18 cellular contexts compared by ENCODE assay signal in the genomic region with DNA sequence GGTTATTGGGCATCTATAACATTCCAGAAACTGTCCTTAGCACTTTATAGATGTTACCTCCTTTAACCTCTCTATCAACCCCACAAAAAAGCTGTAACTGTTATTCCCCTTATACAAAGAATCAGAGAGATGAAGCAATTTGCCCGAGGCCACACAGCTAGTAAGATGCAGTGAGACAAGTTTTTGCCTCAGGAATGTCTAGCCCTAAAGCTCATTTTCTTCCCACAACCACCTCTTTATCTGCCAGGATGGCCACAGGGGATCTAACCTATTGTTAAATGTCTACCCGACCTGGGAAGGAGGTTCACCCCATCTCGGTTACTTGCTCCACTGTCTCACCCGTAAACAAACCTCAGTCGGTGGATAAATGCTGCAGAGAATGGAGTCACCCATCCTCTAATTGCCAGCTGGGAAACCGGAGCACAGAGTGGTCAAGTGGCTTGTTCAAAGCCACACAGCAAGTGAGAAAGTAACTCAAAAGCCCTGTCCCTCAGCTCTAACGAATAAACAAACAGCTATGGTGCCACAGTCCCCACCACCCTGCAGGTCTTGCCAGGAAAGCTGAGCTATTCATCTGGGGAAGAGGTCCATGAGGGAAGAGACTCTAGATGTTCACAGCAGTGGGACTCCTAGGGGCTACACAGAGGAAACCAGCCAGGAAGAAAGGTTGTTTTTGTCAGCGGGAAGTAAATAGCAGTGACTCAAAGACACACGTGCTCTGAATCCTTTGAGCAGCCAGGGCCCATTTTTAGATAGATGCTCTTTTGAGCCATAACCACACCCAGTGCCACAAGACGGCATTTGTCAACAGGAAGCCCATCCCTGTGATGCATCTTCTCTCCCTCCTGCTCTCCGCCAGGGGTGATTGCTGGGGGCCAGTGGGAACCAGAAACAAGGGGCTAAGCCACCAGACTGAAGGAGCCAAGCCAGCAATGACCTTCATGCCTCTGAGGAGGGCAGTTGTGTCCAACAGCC. TPM values are rescaled to one million over a fixed set of nuclear protein-coding genes. Genes with fewer than 3 reads are reported as not detected.
DNase-seq lines count a peak whose midpoint lies in the region; ATAC-seq and TF ChIP-seq lines count a peak whose summit lies in the region.
"Had no signal": no experiment of that assay in that cellular context is flagged by ENCODE, and none has a peak within 500 bp of the region (broad histone marks: within the 10 kb centered on the region; RNA-seq: fewer than 3 reads in every experiment).

No MANE protein-coding gene starts in this region.

- TF ChIP-seq POLR2A in uterus (IDR thresholded peaks at IDR 0.05), result no peak

- H3K9ac ChIP-seq in BLaER1, result no peak overlapping the region

- no peaks in the 10 kb centered on the region for H3K9me2 ChIP-seq in GM23338 (ENCODE audit: insufficient read depth)

- peaks cover 4% of the 10 kb centered on the region; the same call in 2 of the 3 replicates for H3K9me3 Mint-ChIP-seq in GM23338

- H3K27ac ChIP-seq in BLaER1 (no peak overlapping the region), GM23338 (ENCODE audit: low read depth) (no peak overlapping the region), SJSA1 (peak overlapping the region; percentile 71), uterus (no peak overlapping the region)
- H3K27ac ChIP-seq: C4-2B, colonic mucosa, esophagus muscularis mucosa, hepatocyte, tibial artery had no signal

- H3K27me3 ChIP-seq in BLaER1, result no peaks in the 10 kb centered on the region
- H3K27me3 ChIP-seq in GM23338 (ENCODE audit: insufficient read depth), result no peaks in the 10 kb centered on the region
- H3K27me3 ChIP-seq in SJSA1 (replicated peaks), result no peaks in the 10 kb centered on the region
- H3K27me3 ChIP-seq in uterus, result no peaks in the 10 kb centered on the region
- H3K27me3 ChIP-seq: colonic mucosa, esophagus muscularis mucosa, hepatocyte, tibial artery had no signal

- H3K79me2 ChIP-seq in GM23338 (replicated peaks; ENCODE audit: insufficient read depth), result no peaks in the 10 kb centered on the region
- H3K79me2 ChIP-seq: hepatocyte had no signal

- H3K27ac Mint-ChIP-seq in GM23338, result no peak overlapping the region
- H3K27ac Mint-ChIP-seq: activated T-cell treated with anti-CD3 and anti-CD28 coated beads, Interleukin-2, amount 50 U/mL, for 24 hours; naive B cell had no signal

- peaks cover 10% of the 10 kb centered on the region for H3K27me3 Mint-ChIP-seq in GM23338 (ENCODE audit: insufficient read depth, low read depth, poor library complexity)

- H2AFZ ChIP-seq in GM23338, result no peak overlapping the region
- H2AFZ ChIP-seq: hepatocyte had no signal

- H4K20me1 ChIP-seq in BLaER1, result no peaks in the 10 kb centered on the region
- H4K20me1 ChIP-seq in GM23338 (replicated peaks; ENCODE audit: insufficient read depth), result no peaks in the 10 kb centered on the region; the same call in 1 of the 2 replicates

- H3K36me3 ChIP-seq in BLaER1 (no peaks in the 10 kb centered on the region), GM23338 (ENCODE audit: insufficient read depth) (no peaks in the 10 kb centered on the region), SJSA1 (no peaks in the 10 kb centered on the region), uterus (no peaks in the 10 kb centered on the region)
- H3K36me3 ChIP-seq: colonic mucosa, esophagus muscularis mucosa, tibial artery had no signal

- TF ChIP-seq CTCF in GM23338 (conservative IDR thresholded peaks at IDR 0.05; ENCODE audit: low read depth in 2 of 2) (no peak), fibroblast of villous mesenchyme (IDR thresholded peaks at IDR 0.05; ENCODE audit: insufficient read depth, low read depth, low read length) (no peak), uterus (IDR thresholded peaks at IDR 0.05) (no peak)

- intact Hi-C loops in uterus (cut with DNase I; ENCODE audit: low total_unique reads), result no loop called here

- H3K4me2 ChIP-seq in BLaER1 (peak overlapping the region; percentile 59), GM23338 (no peak overlapping the region)
- H3K4me2 ChIP-seq: hepatocyte had no signal

- peaks cover 2% of the 10 kb centered on the region; the same call in 2 of the 3 replicates for H3K36me3 Mint-ChIP-seq in GM23338 (ENCODE audit: low read depth)

- ATAC-seq in GM23338 (peak; percentile 40; the same call in 1 of the 3 replicates), GM19463 (IDR thresholded peaks at IDR 0.05; ENCODE audit: unreplicated experiment) (no peak)
- ATAC-seq: left lobe of liver had no signal

- peaks cover 8% of the 10 kb centered on the region; the same call in 1 of the 2 replicates for H3K9me3 ChIP-seq in BLaER1
- no peaks in the 10 kb centered on the region for H3K9me3 ChIP-seq in SJSA1 (replicated peaks)
- H3K9me3 ChIP-seq in uterus, result no peaks in the 10 kb centered on the region
- H3K9me3 ChIP-seq: colonic mucosa, esophagus muscularis mucosa, tibial artery had no signal

- H3K4me1 ChIP-seq in BLaER1 (peaks cover 10% of the 10 kb centered on the region), GM23338 (ENCODE audit: insufficient read depth) (no peaks in the 10 kb centered on the region), SJSA1 (replicated peaks) (peaks cover 61% of the 10 kb centered on the region), uterus (no peaks in the 10 kb centered on the region)
- H3K4me1 ChIP-seq: colonic mucosa, esophagus muscularis mucosa had no signal

- peaks cover 5% of the 10 kb centered on the region; the same call in 2 of the 3 replicates for H3K4me1 Mint-ChIP-seq in GM23338

- no peak overlapping the region for H3K4me3 Mint-ChIP-seq in GM23338
- H3K4me3 Mint-ChIP-seq: activated T-cell treated with anti-CD3 and anti-CD28 coated beads, Interleukin-2, amount 50 U/mL, for 24 hours had no signal

- H3F3A ChIP-seq in GM23338 (replicated peaks; ENCODE audit: low read depth), result no peaks in the 10 kb centered on the region

- no peak for DNase-seq in GM23338 (ENCODE audit: low spot score)
- peak; percentile 75 to 86 for DNase-seq in SJSA1 (ENCODE audit: low read depth in 1 of 2, low spot score in 2 of 2)
- DNase-seq in fibroblast of villous mesenchyme (ENCODE audit: low read depth), result peak; percentile 31
- DNase-seq in uterus, result no peak
- no peak for DNase-seq in C1 segment of cervical spinal cord (lab: John Stamatoyannopoulos, UW)
- no peak for DNase-seq in NCI-H748 (lab: John Stamatoyannopoulos, UW; ENCODE audit: unreplicated experiment)
- DNase-seq: activated CD4-positive, CD25-positive, alpha-beta regulatory T cell; activated T-cell treated with anti-CD3 and anti-CD28 coated beads, Interleukin-2, amount 50 U/mL, for 24 hours; colonic mucosa; H7; naive B cell; tibial artery had no signal

- H3K4me3 ChIP-seq in BLaER1, result no peak overlapping the region
- H3K4me3 ChIP-seq in GM23338, result no peak overlapping the region
- H3K4me3 ChIP-seq in SJSA1, result no peak overlapping the region
- no peak overlapping the region for H3K4me3 ChIP-seq in fibroblast of villous mesenchyme (ENCODE audit: low read depth, low read length)
- no peak overlapping the region for H3K4me3 ChIP-seq in uterus
- H3K4me3 ChIP-seq: colonic mucosa, esophagus muscularis mucosa, hepatocyte, tibial artery had no signal

TF ChIP-seq in GM23338, 12 proteins besides CTCF, POLR2A, EP300 and RAD21:
- TF ChIP-seq POLR2AphosphoS5 (IDR thresholded peaks at IDR 0.05; ENCODE audit: low read depth) (no peak), CREB1 (CRISPR knock-in tag; IDR thresholded peaks at IDR 0.05; ENCODE audit: low read depth) (no peak), STAT1 (IDR thresholded peaks at IDR 0.05; ENCODE audit: unreplicated experiment) (no peak), EZH2 (IDR thresholded peaks at IDR 0.05; ENCODE audit: low read depth, unreplicated experiment) (no peak)
- TF ChIP-seq, protein P1, sequence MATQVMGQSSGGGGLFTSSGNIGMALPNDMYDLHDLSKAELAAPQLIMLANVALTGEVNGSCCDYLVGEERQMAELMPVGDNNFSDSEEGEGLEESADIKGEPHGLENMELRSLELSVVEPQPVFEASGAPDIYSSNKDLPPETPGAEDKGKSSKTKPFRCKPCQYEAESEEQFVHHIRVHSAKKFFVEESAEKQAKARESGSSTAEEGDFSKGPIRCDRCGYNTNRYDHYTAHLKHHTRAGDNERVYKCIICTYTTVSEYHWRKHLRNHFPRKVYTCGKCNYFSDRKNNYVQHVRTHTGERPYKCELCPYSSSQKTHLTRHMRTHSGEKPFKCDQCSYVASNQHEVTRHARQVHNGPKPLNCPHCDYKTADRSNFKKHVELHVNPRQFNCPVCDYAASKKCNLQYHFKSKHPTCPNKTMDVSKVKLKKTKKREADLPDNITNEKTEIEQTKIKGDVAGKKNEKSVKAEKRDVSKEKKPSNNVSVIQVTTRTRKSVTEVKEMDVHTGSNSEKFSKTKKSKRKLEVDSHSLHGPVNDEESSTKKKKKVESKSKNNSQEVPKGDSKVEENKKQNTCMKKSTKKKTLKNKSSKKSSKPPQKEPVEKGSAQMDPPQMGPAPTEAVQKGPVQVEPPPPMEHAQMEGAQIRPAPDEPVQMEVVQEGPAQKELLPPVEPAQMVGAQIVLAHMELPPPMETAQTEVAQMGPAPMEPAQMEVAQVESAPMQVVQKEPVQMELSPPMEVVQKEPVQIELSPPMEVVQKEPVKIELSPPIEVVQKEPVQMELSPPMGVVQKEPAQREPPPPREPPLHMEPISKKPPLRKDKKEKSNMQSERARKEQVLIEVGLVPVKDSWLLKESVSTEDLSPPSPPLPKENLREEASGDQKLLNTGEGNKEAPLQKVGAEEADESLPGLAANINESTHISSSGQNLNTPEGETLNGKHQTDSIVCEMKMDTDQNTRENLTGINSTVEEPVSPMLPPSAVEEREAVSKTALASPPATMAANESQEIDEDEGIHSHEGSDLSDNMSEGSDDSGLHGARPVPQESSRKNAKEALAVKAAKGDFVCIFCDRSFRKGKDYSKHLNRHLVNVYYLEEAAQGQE (IDR thresholded peaks at IDR 0.05; ENCODE audit: unreplicated experiment), result no peak

RNA-seq across cellular contexts. Expression of a gene that starts 32.2 kb away (rescaled TPM):
- total RNA-seq in GM23338 (2014; rRNA removed; shearing (Covaris generic)), result 0.62 TPM in 1 of 2 replicates, not detected in the other
- 0.21 TPM in 1 of 2 replicates, not detected in the other for polyA plus RNA-seq in GM23338 (2016; fragmentation: Nextera tagmentation; extraction: Ambion mirVana)
- total RNA-seq in SJSA1 (2014; rRNA removed; shearing (Covaris generic)), result 0.60 and 1.6 TPM in 2 replicates
- total RNA-seq in fibroblast of villous mesenchyme (0.32 TPM in 1 of 2 replicates, not detected in the other), uterus (1 to 10 TPM in 1 of 4 donors, not detected in 3; 1.8 TPM)
- total RNA-seq: colonic mucosa, hepatocyte, left lobe of liver had no signal
- polyA plus RNA-seq: hepatocyte had no signal

RNA-seq across cellular contexts. Expression of a gene that starts 40.4 kb away (rescaled TPM):
- 0.70 and 1.1 TPM in 2 replicates for total RNA-seq in GM23338 (2014; rRNA removed; shearing (Covaris generic))
- 0.39 and 0.56 TPM in 2 replicates for polyA plus RNA-seq in GM23338 (2016; fragmentation: Nextera tagmentation; extraction: Ambion mirVana)
- total RNA-seq in SJSA1 (2014; rRNA removed; shearing (Covaris generic)), result 2.6 and 4.7 TPM in 2 replicates
- total RNA-seq in fibroblast of villous mesenchyme (10.0 and 26.8 TPM in 2 replicates), uterus (1 to 10 TPM in 1 of 4 donors, under 1 TPM in 1, not detected in 2; 0.61 to 3.3 TPM)

Comparison
In these comparisons a context has a peak if more than half of its experiments do, and no peak if none do; other contexts are left out.
1. DNase-seq: peak in SJSA1 (2 of 2) and fibroblast of villous mesenchyme (single experiment); none in GM23338 (single experiment), uterus (0 of 2), C1 segment of cervical spinal cord (0 of 14) and NCI-H748 (single experiment).